Comparison of ENCODE assay signal across 19 cellular contexts in genomic region chr5:38636626-38637025, GRCh38.
DNase-seq lines count a peak whose midpoint lies in the region; ATAC-seq and TF ChIP-seq lines count a peak whose summit lies in the region.
"Had no signal": no experiment of that assay in that cellular context is flagged by ENCODE, and none has a peak within 500 bp of the region (broad histone marks: within the 10 kb centered on the region; RNA-seq: fewer than 3 reads in every experiment).

No MANE protein-coding gene starts in this region.

- H3K27me3 ChIP-seq in RWPE2 (ENCODE audit: insufficient read depth, poor library complexity, severe bottlenecking) (no peaks in the 10 kb centered on the region), mucosa of stomach (ENCODE audit: control insufficient read depth, insufficient read depth, low read length) (no peaks in the 10 kb centered on the region)
- H3K27me3 ChIP-seq: neutrophil had no signal

- no peak for TF ChIP-seq RAD21 in Ishikawa (IDR thresholded peaks at IDR 0.05; ENCODE audit: low read depth)

- no peak overlapping the region for H3K4me3 Mint-ChIP-seq in effector memory CD8-positive, alpha-beta T cell
- H3K4me3 Mint-ChIP-seq: activated CD4-positive, alpha-beta T cell treated with anti-CD3 and anti-CD28 coated beads for 36 hours; activated naive CD8-positive, alpha-beta T cell treated with anti-CD3 and anti-CD28 coated beads, Interleukin-2, amount 10 ng/mL, durations not matched to agents 7 days and 5 days; CD14-positive monocyte had no signal

- no peak overlapping the region for H3K27ac Mint-ChIP-seq in effector memory CD8-positive, alpha-beta T cell
- H3K27ac Mint-ChIP-seq: activated CD4-positive, alpha-beta T cell treated with anti-CD3 and anti-CD28 coated beads for 36 hours; activated naive CD8-positive, alpha-beta T cell treated with anti-CD3 and anti-CD28 coated beads, Interleukin-2, amount 10 ng/mL, durations not matched to agents 7 days and 5 days; CD14-positive monocyte had no signal

- no peak for TF ChIP-seq CTCF in C4-2B (conservative IDR thresholded peaks at IDR 0.05)
- no peak for TF ChIP-seq CTCF in RWPE2 (IDR thresholded peaks at IDR 0.05; ENCODE audit: poor library complexity, severe bottlenecking)

- H3K36me3 Mint-ChIP-seq in effector memory CD8-positive, alpha-beta T cell (ENCODE audit: insufficient read depth) = no peaks in the 10 kb centered on the region
- H3K36me3 Mint-ChIP-seq: activated naive CD8-positive, alpha-beta T cell treated with anti-CD3 and anti-CD28 coated beads, Interleukin-2, amount 10 ng/mL, durations not matched to agents 7 days and 5 days; CD14-positive monocyte had no signal

- DNase-seq in RWPE2 (ENCODE audit: low spot score) (no peak), T-helper 2 cell (no peak), hepatic stellate cell (ENCODE audit: low spot score) (no peak)
- DNase-seq in activated CD4-positive, CD25-positive, alpha-beta regulatory T cell treated with anti-CD3 and anti-CD28 coated beads, Interleukin-2, amount 50 U/mL, for 72 hours = no peak
- no peak for DNase-seq in effector memory CD8-positive, alpha-beta T cell
- DNase-seq: activated CD4-positive, alpha-beta T cell treated with anti-CD3 and anti-CD28 coated beads for 36 hours; activated naive CD8-positive, alpha-beta T cell treated with anti-CD3 and anti-CD28 coated beads, Interleukin-2, amount 10 ng/mL, durations not matched to agents 7 days and 5 days; GM23248; IMR-90; left ventricle myocardium superior; MG63; NCI-H146; NCI-H446 had no signal

- no peaks in the 10 kb centered on the region for H3K4me1 Mint-ChIP-seq in effector memory CD8-positive, alpha-beta T cell (ENCODE audit: low read depth in 2 of 2)
- H3K4me1 Mint-ChIP-seq: activated CD4-positive, alpha-beta T cell treated with anti-CD3 and anti-CD28 coated beads for 36 hours; activated naive CD8-positive, alpha-beta T cell treated with anti-CD3 and anti-CD28 coated beads, Interleukin-2, amount 10 ng/mL, durations not matched to agents 7 days and 5 days; CD14-positive monocyte had no signal

- peaks cover 26 to 43% of the 10 kb centered on the region in 2 donors for H3K27me3 Mint-ChIP-seq in effector memory CD8-positive, alpha-beta T cell

- peak overlapping the region; percentile 62 for H3K27ac ChIP-seq in C4-2B
- H3K27ac ChIP-seq in RWPE2 (ENCODE audit: poor library complexity, severe bottlenecking) = no peak overlapping the region
- H3K27ac ChIP-seq: GM23248, HL-60, neutrophil had no signal

- H3K9me3 Mint-ChIP-seq in effector memory CD8-positive, alpha-beta T cell = no peaks in the 10 kb centered on the region

- H3K9ac ChIP-seq in mucosa of stomach (ENCODE audit: low read length) = peak overlapping the region; percentile 11
- H3K9ac ChIP-seq: GM23248 had no signal

- no peak for TF ChIP-seq EP300 in Ishikawa (IDR thresholded peaks at IDR 0.05; ENCODE audit: borderline replicate concordance)

- ATAC-seq in RWPE2 (ENCODE audit: low read depth) = 0 out of 3 replicates have a peak, but pooled peaks have one; percentile 35
- no peak for ATAC-seq in effector memory CD8-positive, alpha-beta T cell (replicated peaks)
- ATAC-seq: activated CD4-positive, alpha-beta T cell treated with anti-CD3 and anti-CD28 coated beads for 36 hours; left ventricle myocardium superior had no signal

- H3K4me1 ChIP-seq in RWPE2 (ENCODE audit: insufficient read depth, poor library complexity, severe bottlenecking) = no peaks in the 10 kb centered on the region
- H3K4me1 ChIP-seq in mucosa of stomach (ENCODE audit: control insufficient read depth, insufficient read depth, low read length) = peaks cover 49% of the 10 kb centered on the region

- no peaks in the 10 kb centered on the region for H3K36me3 ChIP-seq in RWPE2 (ENCODE audit: low read depth)
- no peaks in the 10 kb centered on the region for H3K36me3 ChIP-seq in mucosa of stomach (ENCODE audit: control insufficient read depth, insufficient read depth, low read length)
- H3K36me3 ChIP-seq: MG63, neutrophil had no signal

- H3K9me3 ChIP-seq in RWPE2 (ENCODE audit: severe bottlenecking) = no peaks in the 10 kb centered on the region
- H3K9me3 ChIP-seq in mucosa of stomach (ENCODE audit: control insufficient read depth, low read length) = peaks cover 5% of the 10 kb centered on the region
- H3K9me3 ChIP-seq: MG63, neutrophil had no signal

- H3K4me3 ChIP-seq in RWPE2 (ENCODE audit: severe bottlenecking) (no peak overlapping the region), mucosa of stomach (ENCODE audit: low read length) (no peak overlapping the region)
- H3K4me3 ChIP-seq: GM23248, MG63 had no signal

TF ChIP-seq in Ishikawa, 13 proteins besides CTCF, POLR2A, EP300 and RAD21:
- TF ChIP-seq TAF1 (IDR thresholded peaks at IDR 0.05; ENCODE audit: low read depth) (no peak), TCF12 (IDR thresholded peaks at IDR 0.05; ENCODE audit: low read depth) (peak; percentile 24; the same call in 1 of the 2 replicates), EGR1 (IDR thresholded peaks at IDR 0.05) (peak; percentile 75), YY1 (IDR thresholded peaks at IDR 0.05; ENCODE audit: low read depth) (peak; percentile 64)
